Comparison of ENCODE assay signal across 33 cellular contexts in the genomic region with DNA sequence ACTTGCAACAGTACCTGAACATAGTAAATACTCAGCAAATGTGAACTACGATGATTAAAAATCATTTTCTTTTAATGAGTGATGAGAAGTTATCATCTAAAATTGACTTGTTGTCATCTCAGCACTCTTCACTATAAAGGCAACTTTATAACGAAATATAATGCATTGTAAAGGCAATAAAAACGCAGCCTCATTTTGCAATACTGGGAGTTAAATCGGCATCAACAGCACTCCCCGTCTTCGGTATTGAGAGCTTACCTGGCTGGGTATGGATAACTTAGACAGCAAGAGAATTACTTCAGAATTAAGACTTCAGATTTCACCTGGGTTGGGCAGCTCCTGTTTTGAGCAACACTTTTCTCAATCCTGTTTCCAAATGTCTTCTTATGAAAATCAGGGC. TPM values are rescaled to one million over a fixed set of nuclear protein-coding genes. Genes with fewer than 3 reads are reported as not detected.
"Had no signal": no experiment of that assay in that cellular context is flagged by ENCODE, and none has a peak within 500 bp of the region (broad histone marks: within the 10 kb centered on the region; RNA-seq: fewer than 3 reads in every experiment).

No MANE protein-coding gene starts in this region.

- H3K4me1 ChIP-seq: adrenal gland, ascending aorta, body of pancreas, breast epithelium had no signal

- H3K4me3 ChIP-seq: adrenal gland, ascending aorta, body of pancreas, breast epithelium, cardiac muscle cell had no signal

- ATAC-seq: activated naive CD4-positive, alpha-beta T cell treated with anti-CD3 and anti-CD28 coated beads, Interleukin-2, amount 50 U/mL, for 72 hours; activated naive CD8-positive, alpha-beta T cell treated with anti-CD3 and anti-CD28 coated beads, Interleukin-2, amount 50 U/mL, for 24 hours; activated T-cell treated with anti-CD3 and anti-CD28 coated beads, Interleukin-2, amount 50 U/mL, for 4 hours; activated T-cell treated with anti-CD3 and anti-CD28 coated beads, Interleukin-2, amount 50 U/mL, for 72 hours; activated T-helper 17 cell treated with anti-CD3 and anti-CD28 coated beads, Interleukin-2, amount 50 U/mL, for 72 hours; body of pancreas had no signal

- DNase-seq: activated effector memory CD4-positive, alpha-beta T cell treated with anti-CD3 and anti-CD28 coated beads, Interleukin-2, amount 50 U/mL, for 16 hours; activated effector memory CD4-positive, alpha-beta T cell treated with Interleukin-2 at 50 U/mL for 16 hours; activated gamma-delta T cell; activated gamma-delta T cell treated with Interleukin-2 at 50 U/mL for 16 hours; activated naive CD4-positive, alpha-beta T cell; activated naive CD4-positive, alpha-beta T cell treated with anti-CD3 and anti-CD28 coated beads for 36 hours; activated naive CD4-positive, alpha-beta T cell treated with anti-CD3 and anti-CD28 coated beads, Interleukin-2, amount 10 ng/mL, durations not matched to agents 7 days and 5 days; activated naive CD4-positive, alpha-beta T cell treated with anti-CD3 and anti-CD28 coated beads, Interleukin-2, amount 50 U/mL, for 16 hours; activated naive CD4-positive, alpha-beta T cell treated with Interleukin-2 at 50 U/mL for 16 hours; activated naive CD8-positive, alpha-beta T cell treated with anti-CD3 and anti-CD28 coated beads for 36 hours; activated naive CD8-positive, alpha-beta T cell treated with anti-CD3 and anti-CD28 coated beads, Interleukin-2, amount 10 ng/mL, durations not matched to agents 7 days and 5 days; activated naive CD8-positive, alpha-beta T cell treated with anti-CD3 and anti-CD28 coated beads, Interleukin-2, amount 50 U/mL, for 24 hours; activated T-cell treated with anti-CD3 and anti-CD28 coated beads, Interleukin-2, amount 50 U/mL, for 24 hours; activated T-cell treated with anti-CD3 and anti-CD28 coated beads, Interleukin-2, amount 50 U/mL, for 4 hours; activated T-cell treated with anti-CD3 and anti-CD28 coated beads, Interleukin-2, amount 50 U/mL, for 48 hours; activated T-cell treated with anti-CD3 and anti-CD28 coated beads, Interleukin-2, amount 50 U/mL, for 72 hours; adrenal gland; amniotic stem cell; amygdala; anterior cingulate cortex; aorta; body of pancreas; brain microvascular endothelial cell; caudate nucleus; central memory CD4-positive, alpha-beta T cell; cerebellar nuclear complex had no signal

- H3K9me3 ChIP-seq: adrenal gland, ascending aorta, body of pancreas, breast epithelium had no signal

- H3K27ac ChIP-seq: adrenal gland, ascending aorta, body of pancreas, brain microvascular endothelial cell, breast epithelium, cardiac muscle cell had no signal

- FAIRE-seq: astrocyte, bronchial epithelial cell had no signal

RNA-seq across cellular contexts. Expression of gene NKX2-2, which starts 20.8 kb away (rescaled TPM):
- polyA plus RNA-seq: adrenal gland, cardiac muscle cell had no signal
